In genomic region chr13:100619940-100620339, GRCh38 we compare ENCODE assay signal across 24 cellular contexts. TPM values are rescaled to one million over a fixed set of nuclear protein-coding genes. Genes with fewer than 3 reads are reported as not detected.
DNase-seq lines count a peak whose midpoint lies in the region; ATAC-seq and TF ChIP-seq lines count a peak whose summit lies in the region.
"Had no signal": no experiment of that assay in that cellular context is flagged by ENCODE, and none has a peak within 500 bp of the region (broad histone marks: within the 10 kb centered on the region; RNA-seq: fewer than 3 reads in every experiment).

No MANE protein-coding gene starts in this region.

- TF ChIP-seq CTCF in WTC11 (IDR thresholded peaks at IDR 0.05), result no peak

- H3K27ac Mint-ChIP-seq in activated T-cell treated with anti-CD3 and anti-CD28 coated beads, Interleukin-2, amount 50 U/mL, for 72 hours, result peak overlapping the region; percentile 78
- H3K27ac Mint-ChIP-seq in stimulated activated naive CD8-positive, alpha-beta T cell treated with anti-CD3 and anti-CD28 coated beads, Interleukin-15, amount 100 ng/mL, for 72 hours, result no peak overlapping the region
- no peak overlapping the region for H3K27ac Mint-ChIP-seq in WTC11
- H3K27ac Mint-ChIP-seq: CD8-positive, alpha-beta T cell had no signal

- CTCF ChIA-PET in WTC11 (lab: Charles Lee), result no interaction called here

- H3K27me3 Mint-ChIP-seq in activated T-cell treated with anti-CD3 and anti-CD28 coated beads, Interleukin-2, amount 50 U/mL, for 72 hours (ENCODE audit: low read depth), result no peaks in the 10 kb centered on the region
- H3K27me3 Mint-ChIP-seq in stimulated activated naive CD8-positive, alpha-beta T cell treated with anti-CD3 and anti-CD28 coated beads, Interleukin-15, amount 100 ng/mL, for 72 hours, result no peaks in the 10 kb centered on the region
- peaks cover 6% of the 10 kb centered on the region for H3K27me3 Mint-ChIP-seq in WTC11 (ENCODE audit: low read depth)

- peak overlapping the region in 1 of 2 donors; percentile 1 for H3K4me3 Mint-ChIP-seq in activated T-cell treated with anti-CD3 and anti-CD28 coated beads, Interleukin-2, amount 50 U/mL, for 72 hours
- no peak overlapping the region for H3K4me3 Mint-ChIP-seq in stimulated activated naive CD8-positive, alpha-beta T cell treated with anti-CD3 and anti-CD28 coated beads, Interleukin-15, amount 100 ng/mL, for 72 hours
- H3K4me3 Mint-ChIP-seq in WTC11, result no peak overlapping the region
- H3K4me3 Mint-ChIP-seq: CD8-positive, alpha-beta T cell had no signal

- in situ Hi-C loops in ACHN (cut with HindIII; ENCODE audit: low pct_ligation_motif_present, low pct_unique_long_range_greater_than_20kb, low sequenced_read_pairs), result no loop called here

- peaks cover 0 to 2% of the 10 kb centered on the region in 2 donors for H3K9me3 Mint-ChIP-seq in activated T-cell treated with anti-CD3 and anti-CD28 coated beads, Interleukin-2, amount 50 U/mL, for 72 hours
- no peaks in the 10 kb centered on the region for H3K9me3 Mint-ChIP-seq in stimulated activated naive CD8-positive, alpha-beta T cell treated with anti-CD3 and anti-CD28 coated beads, Interleukin-15, amount 100 ng/mL, for 72 hours
- peaks cover 53% of the 10 kb centered on the region for H3K9me3 Mint-ChIP-seq in WTC11
- H3K9me3 Mint-ChIP-seq: CD8-positive, alpha-beta T cell had no signal

- ATAC-seq in activated T-cell treated with anti-CD3 and anti-CD28 coated beads, Interleukin-2, amount 50 U/mL, for 72 hours (replicated peaks in 1 of 2), result peak; percentile 43 to 63
- ATAC-seq in stimulated activated naive CD8-positive, alpha-beta T cell treated with anti-CD3 and anti-CD28 coated beads, Interleukin-15, amount 100 ng/mL, for 72 hours, result peak; percentile 53
- ATAC-seq in stimulated activated naive CD8-positive, alpha-beta T cell treated with anti-CD3 and anti-CD28 coated beads, Interleukin-15, Interleukin-2, amounts not matched to agents 100 U/mL and 50 U/mL, for 24 hours, result no peak
- ATAC-seq in WTC11, result peak; percentile 26; the same call in 1 of the 2 replicates
- ATAC-seq: A549; CD8-positive, alpha-beta T cell; HCT116; Right ventricle myocardium inferior had no signal

- POLR2A ChIA-PET in WTC11 (lab: Charles Lee), result no interaction called here

- peaks cover 8 to 13% of the 10 kb centered on the region in 2 donors for H3K36me3 Mint-ChIP-seq in activated T-cell treated with anti-CD3 and anti-CD28 coated beads, Interleukin-2, amount 50 U/mL, for 72 hours (ENCODE audit: insufficient read depth in 2 of 2)
- H3K36me3 Mint-ChIP-seq in WTC11, result peaks cover 73% of the 10 kb centered on the region

- peaks cover 7% of the 10 kb centered on the region for H3K4me1 Mint-ChIP-seq in activated T-cell treated with anti-CD3 and anti-CD28 coated beads, Interleukin-2, amount 50 U/mL, for 72 hours (ENCODE audit: low read depth)
- peaks cover 9% of the 10 kb centered on the region for H3K4me1 Mint-ChIP-seq in stimulated activated naive CD8-positive, alpha-beta T cell treated with anti-CD3 and anti-CD28 coated beads, Interleukin-15, amount 100 ng/mL, for 72 hours
- H3K4me1 Mint-ChIP-seq in WTC11, result peaks cover 6% of the 10 kb centered on the region

- DNase-seq in activated T-cell treated with anti-CD3 and anti-CD28 coated beads, Interleukin-2, amount 50 U/mL, for 72 hours, result no peak
- no peak for DNase-seq in activated T-cell treated with anti-CD3 and anti-CD28 coated beads, Interleukin-2, amount 50 U/mL, for 48 hours
- DNase-seq in stimulated activated naive CD8-positive, alpha-beta T cell treated with anti-CD3 and anti-CD28 coated beads, Interleukin-15, amount 100 ng/mL, for 72 hours, result no peak
- DNase-seq in stimulated activated naive CD8-positive, alpha-beta T cell treated with anti-CD3 and anti-CD28 coated beads, Interleukin-15, Interleukin-2, amounts not matched to agents 100 U/mL and 50 U/mL, for 24 hours, result no peak
- DNase-seq in WTC11 (ENCODE audit: low spot score) (no peak), NCI-H748 treated with DMSO at 0.1 percent for 48 hours (lab: John Stamatoyannopoulos, UW) (no peak), ACHN (no peak)
- DNase-seq: C1 segment of cervical spinal cord; Calu3; CD8-positive, alpha-beta T cell; DMS153; DND-41; KG1; MG63; NCI-H1417; NCI-H1694; NCI-H2029 treated with DMSO at 0.1 percent for 48 hours; NCI-H446 treated with DMSO at 0.1 percent for 48 hours; NCI-H526; PC-9; SJCRH30 had no signal

TF ChIP-seq in WTC11, 78 proteins besides CTCF, POLR2A, EP300 and RAD21 (continues in another document):
- no peak for TF ChIP-seq FOXJ3 (CRISPR knock-in tag; IDR thresholded peaks at IDR 0.05; ENCODE audit: borderline replicate concordance)
- no peak for TF ChIP-seq TCF7 (CRISPR knock-in tag; IDR thresholded peaks at IDR 0.05; ENCODE audit: low read depth)
- TF ChIP-seq SP1 (CRISPR knock-in tag; conservative IDR thresholded peaks at IDR 0.05), result no peak
- TF ChIP-seq PRDM15 (CRISPR knock-in tag; IDR thresholded peaks at IDR 0.05), result no peak
- no peak for TF ChIP-seq ZNF532 (CRISPR knock-in tag; IDR thresholded peaks at IDR 0.05; ENCODE audit: borderline replicate concordance)
- TF ChIP-seq NR1H2 (CRISPR knock-in tag; IDR thresholded peaks at IDR 0.05), result no peak

RNA-seq across cellular contexts. Expression of gene GGACT, which starts 31.4 kb away (rescaled TPM):
- total RNA-seq in activated T-cell treated with anti-CD3 and anti-CD28 coated beads, Interleukin-2, amount 50 U/mL, for 72 hours, result 10 to 100 TPM in 1 of 2 donors, 1 to 10 TPM in 1; 9.5 to 15.4 TPM
- total RNA-seq in WTC11 (2021), result 2.4 to 3.8 TPM (median 2.5 TPM) in 3 replicates

RNA-seq across cellular contexts. Expression of gene TMTC4, which starts 54.7 kb away (rescaled TPM):
- total RNA-seq in activated T-cell treated with anti-CD3 and anti-CD28 coated beads, Interleukin-2, amount 50 U/mL, for 72 hours, result 10 to 100 TPM; 16.1 to 18.1 TPM
- total RNA-seq in WTC11 (2021), result 45.5 to 49.6 TPM (median 47.8 TPM) in 3 replicates
